20 cellular contexts compared by ENCODE assay signal in genomic region chr12:103687262-103687661, GRCh38.
"Had no signal": no experiment of that assay in that cellular context is flagged by ENCODE, and none has a peak within 500 bp of the region (broad histone marks: within the 10 kb centered on the region; RNA-seq: fewer than 3 reads in every experiment).

No MANE protein-coding gene starts in this region.

- H3K4me1 Mint-ChIP-seq: naive B cell; stimulated activated memory B cell treated with anti-CD40 and anti-IgM and Interleukin-4, amounts not matched to agents 10 μg/mL and 1 μg/mL and 100 μg/mL, for 72 hours; stimulated activated naive CD8-positive, alpha-beta T cell treated with anti-CD3 and anti-CD28 coated beads, Interleukin-15, amount 100 ng/mL, for 72 hours had no signal

- H3K27ac Mint-ChIP-seq: naive B cell; stimulated activated memory B cell treated with anti-CD40 and anti-IgM and Interleukin-4, amounts not matched to agents 10 μg/mL and 1 μg/mL and 100 μg/mL, for 72 hours; stimulated activated naive CD8-positive, alpha-beta T cell treated with anti-CD3 and anti-CD28 coated beads, Interleukin-15, amount 100 ng/mL, for 72 hours had no signal

- H3K9me3 ChIP-seq: pancreas, prostate gland, right lobe of liver, thoracic aorta, transverse colon had no signal

- H3K4me3 Mint-ChIP-seq: naive B cell; nephron; stimulated activated memory B cell treated with anti-CD40 and anti-IgM and Interleukin-4, amounts not matched to agents 10 μg/mL and 1 μg/mL and 100 μg/mL, for 72 hours; stimulated activated naive CD8-positive, alpha-beta T cell treated with anti-CD3 and anti-CD28 coated beads, Interleukin-15, amount 100 ng/mL, for 72 hours had no signal

- H3K9me3 Mint-ChIP-seq: naive B cell; nephron; stimulated activated memory B cell treated with anti-CD40 and anti-IgM and Interleukin-4, amounts not matched to agents 10 μg/mL and 1 μg/mL and 100 μg/mL, for 72 hours; stimulated activated naive CD8-positive, alpha-beta T cell treated with anti-CD3 and anti-CD28 coated beads, Interleukin-15, amount 100 ng/mL, for 72 hours had no signal

- H3K36me3 Mint-ChIP-seq: naive B cell; stimulated activated memory B cell treated with anti-CD40 and anti-IgM and Interleukin-4, amounts not matched to agents 10 μg/mL and 1 μg/mL and 100 μg/mL, for 72 hours had no signal

- ATAC-seq: left colon; left ventricle myocardium superior; pancreas; right lobe of liver; stimulated activated memory B cell treated with anti-CD40 and anti-IgM and Interleukin-4, amounts not matched to agents 10 μg/mL and 1 μg/mL and 100 μg/mL, for 72 hours; stimulated activated naive CD8-positive, alpha-beta T cell treated with anti-CD3 and anti-CD28 coated beads, Interleukin-15, amount 100 ng/mL, for 72 hours had no signal

- DNase-seq: cortex of kidney; dorsolateral prefrontal cortex; effector CD8-positive, alpha-beta T cell; foreskin melanocyte; head of caudate nucleus; hippocampal formation; left colon; left ventricle myocardium superior; mesendoderm; naive B cell; occipital lobe; pancreas; right lobe of liver; stimulated activated CD4-positive, alpha-beta T cell treated with anti-CD3 and anti-CD28 coated beads, Interleukin-4, amount 100 ng/mL, for 1 hour; stimulated activated naive CD8-positive, alpha-beta T cell treated with anti-CD3 and anti-CD28 coated beads, Interleukin-15, amount 100 ng/mL, for 72 hours; transverse colon had no signal
